In genomic region chr1:112516141-112516540, GRCh38 we compare ENCODE assay signal across 37 cellular contexts. TPM values are rescaled to one million over a fixed set of nuclear protein-coding genes. Genes with fewer than 3 reads are reported as not detected.
"Had no signal": no experiment of that assay in that cellular context is flagged by ENCODE, and none has a peak within 500 bp of the region (broad histone marks: within the 10 kb centered on the region; RNA-seq: fewer than 3 reads in every experiment).

No MANE protein-coding gene starts in this region.

- DNase-seq: activated B cell treated with CpG ODN at 0.5 μM for 24 hours; activated CD4-positive, alpha-beta T cell treated with anti-CD3 and anti-CD28 coated beads for 48 hours; activated CD4-positive, alpha-beta T cell treated with anti-CD3 and anti-CD28 coated beads, Interleukin-2, amount 50 U/mL, for 1 hour; activated CD4-positive, alpha-beta T cell treated with anti-CD3 and anti-CD28 coated beads, Interleukin-2, amount 50 U/mL, for 48 hours; activated CD8-positive, alpha-beta memory T cell treated with anti-CD3 and anti-CD28 coated beads for 24 hours; activated CD8-positive, alpha-beta T cell treated with anti-CD3 and anti-CD28 coated beads for 36 hours; activated effector memory CD4-positive, alpha-beta T cell treated with anti-CD3 and anti-CD28 coated beads, Interleukin-2, amount 50 U/mL, for 16 hours; activated naive CD4-positive, alpha-beta T cell treated with anti-CD3 and anti-CD28 coated beads for 36 hours; activated naive CD8-positive, alpha-beta T cell treated with anti-CD3 and anti-CD28 coated beads for 36 hours; activated naive CD8-positive, alpha-beta T cell treated with anti-CD3 and anti-CD28 coated beads, Interleukin-2, amount 50 U/mL, for 24 hours; activated T-cell treated with anti-CD3 and anti-CD28 coated beads, Interleukin-2, amount 50 U/mL, for 1 hour; activated T-cell treated with anti-CD3 and anti-CD28 coated beads, Interleukin-2, amount 50 U/mL, for 48 hours; aorta; central memory CD4-positive, alpha-beta T cell; cerebellar nuclear complex; colonic mucosa; effector CD4-positive, alpha-beta T cell; effector memory CD8-positive, alpha-beta T cell; erythroblast; foreskin keratinocyte; gastrocnemius medialis; glutamatergic neuron; heart left ventricle; T-helper 1 cell; T-helper 17 cell; T1000; WERI-Rb-1 had no signal

- H3K4me3 Mint-ChIP-seq: activated B cell treated with CpG ODN at 0.5 μM for 24 hours; activated CD8-positive, alpha-beta T cell treated with anti-CD3 and anti-CD28 coated beads for 36 hours; activated naive CD4-positive, alpha-beta T cell treated with anti-CD3 and anti-CD28 coated beads for 36 hours; activated naive CD4-positive, alpha-beta T cell treated with anti-CD3 and anti-CD28 coated beads, Interleukin-2, amount 50 U/mL, for 24 hours; activated naive CD8-positive, alpha-beta T cell treated with anti-CD3 and anti-CD28 coated beads for 36 hours; activated naive CD8-positive, alpha-beta T cell treated with anti-CD3 and anti-CD28 coated beads, Interleukin-2, amount 50 U/mL, for 24 hours; activated T-helper 1 cell treated with anti-CD3 and anti-CD28 coated beads, Interleukin-12 subunit alpha, Interleukin-12 subunit beta, Interleukin-2, Interleukin-4 antibody, amounts not matched to agents 30 ng/mL and 10 ng/mL and 1 ng/mL, durations not matched to agents 14 hours and 24 hours and 36 hours; effector memory CD8-positive, alpha-beta T cell; T-helper 17 cell; T-helper 2 cell treated with Interferon-gamma antibody and Interleukin-4, amounts not matched to agents 5 μg/mL and 100 μg/mL, for 36 hours had no signal

- H3K27me3 Mint-ChIP-seq: activated B cell treated with CpG ODN at 0.5 μM for 24 hours; activated CD8-positive, alpha-beta T cell treated with anti-CD3 and anti-CD28 coated beads for 36 hours; activated naive CD4-positive, alpha-beta T cell treated with anti-CD3 and anti-CD28 coated beads, Interleukin-2, amount 50 U/mL, for 24 hours; activated naive CD8-positive, alpha-beta T cell treated with anti-CD3 and anti-CD28 coated beads for 36 hours; activated naive CD8-positive, alpha-beta T cell treated with anti-CD3 and anti-CD28 coated beads, Interleukin-2, amount 50 U/mL, for 24 hours; effector memory CD8-positive, alpha-beta T cell; T-helper 17 cell had no signal

- ATAC-seq: activated CD4-positive, CD25-positive, alpha-beta regulatory T cell treated with anti-CD3 and anti-CD28 coated beads, Interleukin-2, amount 50 U/mL, for 24 hours; activated CD8-positive, alpha-beta T cell treated with anti-CD3 and anti-CD28 coated beads for 36 hours; activated naive CD8-positive, alpha-beta T cell treated with anti-CD3 and anti-CD28 coated beads, Interleukin-2, amount 50 U/mL, for 24 hours; effector memory CD8-positive, alpha-beta T cell; gastrocnemius medialis; T-helper 17 cell had no signal

- H3K9me3 ChIP-seq: adrenal gland, breast epithelium, colonic mucosa, esophagus muscularis mucosa, gastrocnemius medialis, heart left ventricle had no signal

- H3K9me3 Mint-ChIP-seq: activated B cell treated with CpG ODN at 0.5 μM for 24 hours; activated CD8-positive, alpha-beta T cell treated with anti-CD3 and anti-CD28 coated beads for 36 hours; activated naive CD4-positive, alpha-beta T cell treated with anti-CD3 and anti-CD28 coated beads for 36 hours; activated naive CD4-positive, alpha-beta T cell treated with anti-CD3 and anti-CD28 coated beads, Interleukin-2, amount 50 U/mL, for 24 hours; activated naive CD8-positive, alpha-beta T cell treated with anti-CD3 and anti-CD28 coated beads for 36 hours; activated naive CD8-positive, alpha-beta T cell treated with anti-CD3 and anti-CD28 coated beads, Interleukin-2, amount 50 U/mL, for 24 hours; activated T-helper 1 cell treated with anti-CD3 and anti-CD28 coated beads, Interleukin-12 subunit alpha, Interleukin-12 subunit beta, Interleukin-2, Interleukin-4 antibody, amounts not matched to agents 30 ng/mL and 10 ng/mL and 1 ng/mL, durations not matched to agents 14 hours and 24 hours and 36 hours; activated T-helper 2 cell treated with anti-CD3 and anti-CD28 coated beads, Interferon-gamma antibody, Interleukin-2, Interleukin-4, amounts not matched to agents 10 μg/mL and 5 μg/mL and 100 μg/mL, durations not matched to agents 14 hours and 24 hours and 36 hours; brain; effector memory CD8-positive, alpha-beta T cell; T-helper 2 cell treated with Interferon-gamma antibody and Interleukin-4, amounts not matched to agents 5 μg/mL and 100 μg/mL, for 36 hours had no signal

- H3K4me3 ChIP-seq: adrenal gland, breast epithelium, cardiac muscle cell, colonic mucosa, esophagus muscularis mucosa, gastrocnemius medialis, heart left ventricle had no signal

- H3K36me3 Mint-ChIP-seq: activated naive CD4-positive, alpha-beta T cell treated with anti-CD3 and anti-CD28 coated beads, Interleukin-2, amount 50 U/mL, for 24 hours; activated naive CD8-positive, alpha-beta T cell treated with anti-CD3 and anti-CD28 coated beads for 36 hours; brain had no signal

- H3K27me3 ChIP-seq: adrenal gland, breast epithelium, colonic mucosa, esophagus muscularis mucosa, gastrocnemius medialis, heart left ventricle had no signal

- H3K27ac Mint-ChIP-seq: activated B cell treated with CpG ODN at 0.5 μM for 24 hours; activated CD8-positive, alpha-beta T cell treated with anti-CD3 and anti-CD28 coated beads for 36 hours; activated naive CD4-positive, alpha-beta T cell treated with anti-CD3 and anti-CD28 coated beads for 36 hours; activated naive CD4-positive, alpha-beta T cell treated with anti-CD3 and anti-CD28 coated beads, Interleukin-2, amount 50 U/mL, for 24 hours; activated naive CD8-positive, alpha-beta T cell treated with anti-CD3 and anti-CD28 coated beads for 36 hours; activated naive CD8-positive, alpha-beta T cell treated with anti-CD3 and anti-CD28 coated beads, Interleukin-2, amount 50 U/mL, for 24 hours; activated T-helper 1 cell treated with anti-CD3 and anti-CD28 coated beads, Interleukin-12 subunit alpha, Interleukin-12 subunit beta, Interleukin-2, Interleukin-4 antibody, amounts not matched to agents 30 ng/mL and 10 ng/mL and 1 ng/mL, durations not matched to agents 14 hours and 24 hours and 36 hours; activated T-helper 2 cell treated with anti-CD3 and anti-CD28 coated beads, Interferon-gamma antibody, Interleukin-2, Interleukin-4, amounts not matched to agents 10 μg/mL and 5 μg/mL and 100 μg/mL, durations not matched to agents 14 hours and 24 hours and 36 hours; effector memory CD8-positive, alpha-beta T cell; T-helper 2 cell treated with Interferon-gamma antibody and Interleukin-4, amounts not matched to agents 5 μg/mL and 100 μg/mL, for 36 hours had no signal

- H3K4me1 ChIP-seq: adrenal gland, breast epithelium, colonic mucosa, foreskin keratinocyte, gastrocnemius medialis had no signal

- H3K27ac ChIP-seq: adrenal gland, breast epithelium, cardiac muscle cell, colonic mucosa, esophagus muscularis mucosa, foreskin keratinocyte, gastrocnemius medialis, heart left ventricle, WERI-Rb-1 had no signal

- H3K4me1 Mint-ChIP-seq: activated B cell treated with CpG ODN at 0.5 μM for 24 hours; activated naive CD4-positive, alpha-beta T cell treated with anti-CD3 and anti-CD28 coated beads, Interleukin-2, amount 50 U/mL, for 24 hours; activated naive CD8-positive, alpha-beta T cell treated with anti-CD3 and anti-CD28 coated beads for 36 hours; activated naive CD8-positive, alpha-beta T cell treated with anti-CD3 and anti-CD28 coated beads, Interleukin-2, amount 50 U/mL, for 24 hours had no signal

- H3K36me3 ChIP-seq: adrenal gland, breast epithelium, cardiac muscle cell, colonic mucosa, gastrocnemius medialis, WERI-Rb-1 had no signal

RNA-seq across cellular contexts. Expression of gene WNT2B, which starts 7.4 kb away (rescaled TPM):
- total RNA-seq: activated CD8-positive, alpha-beta T cell treated with anti-CD3 and anti-CD28 coated beads for 36 hours; activated naive CD8-positive, alpha-beta T cell treated with anti-CD3 and anti-CD28 coated beads for 36 hours had no signal
